8 cellular contexts compared by ENCODE assay signal in the genomic region with DNA sequence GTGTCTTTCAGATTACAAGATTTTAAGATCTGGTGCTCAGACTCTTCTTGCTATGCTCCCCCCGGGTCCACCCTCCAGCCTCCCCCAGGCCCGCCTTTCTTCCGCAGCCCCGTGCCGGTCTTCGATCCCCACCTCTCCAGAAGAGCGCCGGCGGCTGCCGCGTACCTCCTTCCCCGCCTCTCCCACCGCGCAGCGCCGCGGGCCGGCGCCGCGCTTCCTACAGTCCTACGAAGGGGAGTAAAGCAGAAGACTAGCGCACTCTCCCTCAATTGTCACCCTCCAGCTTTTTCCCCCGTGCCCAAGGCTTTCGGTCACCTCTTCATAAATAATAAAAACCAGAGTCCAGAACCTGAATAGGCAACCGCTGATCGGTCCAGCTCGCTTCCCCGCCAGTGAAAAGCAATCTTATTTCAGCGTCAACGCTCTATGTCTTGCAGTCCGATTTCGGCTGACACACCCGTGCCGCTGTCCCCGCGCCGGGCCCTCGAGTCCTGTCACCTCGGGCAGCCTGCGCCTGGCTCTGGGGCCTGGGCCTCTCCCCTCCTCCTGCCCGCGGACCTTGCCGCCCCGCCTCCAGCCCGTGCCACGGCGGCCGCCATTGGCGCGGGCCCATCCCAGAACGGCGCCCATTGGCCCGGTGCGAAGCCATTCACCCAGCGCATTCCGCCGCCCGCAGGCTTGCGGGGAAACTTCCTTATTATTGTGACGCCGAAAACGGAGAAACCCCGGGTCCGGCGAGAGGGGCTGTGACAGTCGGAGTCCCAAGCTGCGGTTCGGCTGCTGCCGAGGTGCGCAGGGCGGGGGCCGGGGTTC. TPM values are rescaled to one million over a fixed set of nuclear protein-coding genes. Genes with fewer than 3 reads are reported as not detected.
A peak's percentile ranks its signal among the peaks of the same experiment; 100 is the strongest.
DNase-seq lines count a peak whose midpoint lies in the region; ATAC-seq lines count a peak whose summit lies in the region.

HERC3 (plus strand) TSS at position 694 of the 813 bp plus-strand sequence. CDS start 13,344 bp downstream, outside the sequence.

- peaks cover 35% of the 10 kb centered on the region for H3K27me3 ChIP-seq in NT2/D1 (ENCODE audit: insufficient read depth, insufficient read length)
- no peaks in the 10 kb centered on the region for H3K27me3 ChIP-seq in endocrine pancreas (ENCODE audit: control insufficient read depth, insufficient read depth, low read length)

- DNase-seq in COR-L47 (lab: John Stamatoyannopoulos, UW) = peak; percentile 76
- peak; percentile 87 for DNase-seq in HT1080 (ENCODE audit: low read depth)
- peak; percentile 64 for DNase-seq in NT2/D1 (ENCODE audit: low read depth, low spot score)
- peak; percentile 57 for DNase-seq in activated CD8-positive, alpha-beta memory T cell treated with anti-CD3 and anti-CD28 coated beads, Interleukin-2, amount 50 U/mL, for 24 hours (ENCODE audit: extremely low read depth)
- DNase-seq in mesenteric fat pad (ENCODE audit: low spot score) = peak; percentile 96
- peak; percentile 66 for DNase-seq in stimulated activated CD8-positive, alpha-beta memory T cell treated with anti-CD3 and anti-CD28 coated beads, Interleukin-15, amount 100 ng/mL, for 1 hour (ENCODE audit: low read depth)

- H3K4me1 ChIP-seq in NT2/D1 (ENCODE audit: insufficient read depth, insufficient read length) (no peaks in the 10 kb centered on the region), endocrine pancreas (ENCODE audit: control insufficient read depth, insufficient read depth, low read length) (no peaks in the 10 kb centered on the region)

- H3K36me3 ChIP-seq in NT2/D1 (ENCODE audit: insufficient read depth, insufficient read length, low read length) (no peaks in the 10 kb centered on the region), endocrine pancreas (ENCODE audit: control insufficient read depth, insufficient read depth, low read length) (no peaks in the 10 kb centered on the region)

- H3K9ac ChIP-seq in NT2/D1 (ENCODE audit: insufficient read length, low read depth) = peak within 1 kb of the TSS; percentile 64
- H3K9ac ChIP-seq in endocrine pancreas (ENCODE audit: control insufficient read depth, insufficient read depth, low read length) = peak within 1 kb of the TSS; percentile 82

- peak within 1 kb of the TSS; percentile 62 for H3K4me3 ChIP-seq in NT2/D1 (ENCODE audit: insufficient read length, low read depth)
- H3K4me3 ChIP-seq in endocrine pancreas (ENCODE audit: control insufficient read depth, insufficient read depth, low read length) = peak within 1 kb of the TSS; percentile 72

- H3K9me3 ChIP-seq in NT2/D1 (ENCODE audit: insufficient read depth, low read length) = no peaks in the 10 kb centered on the region
- no peaks in the 10 kb centered on the region for H3K9me3 ChIP-seq in endocrine pancreas (ENCODE audit: control insufficient read depth, low read length)

- ATAC-seq in GM21367 (IDR thresholded peaks at IDR 0.05; ENCODE audit: unreplicated experiment) = peak; percentile 98

RNA-seq across cellular contexts. Expression of gene HERC3, which starts in this region (rescaled TPM):
- total RNA-seq in HT1080 (2014; rRNA removed; shearing (Covaris generic)) = 4.6 and 10.3 TPM in 2 replicates
- 8.9 and 11.8 TPM in 2 replicates for polyA plus RNA-seq in HT1080 (2015; cell fraction: cytosol; rRNA removed)
- 22.2 and 28.7 TPM in 2 replicates for polyA plus RNA-seq in HT1080 (2015; cell fraction: nucleus; rRNA removed)
- 21.2 TPM for total RNA-seq in mesenteric fat pad

Comparison
In these comparisons a context has a peak if more than half of its experiments do, and no peak if none do; other contexts are left out.
1. Peak in every context shown above with its lines: DNase-seq, ATAC-seq and H3K4me3 ChIP-seq.